Comparison of ENCODE assay signal across 8 cellular contexts in the genomic region with DNA sequence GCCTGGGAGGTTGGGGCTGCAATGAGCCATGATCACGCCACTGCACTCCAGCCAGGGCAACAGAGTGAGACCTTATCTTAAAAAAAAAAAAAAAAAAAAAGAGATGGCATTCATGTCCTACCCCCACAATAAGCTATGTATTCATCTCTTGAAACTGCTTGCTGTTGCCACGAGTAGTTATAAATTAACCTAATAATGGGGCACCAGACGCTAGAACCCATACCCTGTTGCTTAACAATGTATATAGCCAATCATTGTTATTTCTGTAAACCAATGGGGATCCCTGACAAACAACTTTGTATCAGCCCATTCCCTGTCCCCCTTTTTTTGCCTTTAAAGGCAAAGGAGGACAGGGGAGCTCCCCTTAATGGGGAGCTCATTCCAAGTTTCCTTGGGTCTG.
"Had no signal": no experiment of that assay in that cellular context is flagged by ENCODE, and none has a peak within 500 bp of the region (broad histone marks: within the 10 kb centered on the region; RNA-seq: fewer than 3 reads in every experiment).

No MANE protein-coding gene starts in this region.

- FAIRE-seq: G401.6, GM12878, GM12891, GM12892, GM18507, GM19239 had no signal

- ATAC-seq: GM12878 had no signal

- H3K4me3 ChIP-seq: GM12878 had no signal

- DNase-seq: GDM1, GF-D8 had no signal
